ENCODE assay signal across 8 cellular contexts in the genomic region with DNA sequence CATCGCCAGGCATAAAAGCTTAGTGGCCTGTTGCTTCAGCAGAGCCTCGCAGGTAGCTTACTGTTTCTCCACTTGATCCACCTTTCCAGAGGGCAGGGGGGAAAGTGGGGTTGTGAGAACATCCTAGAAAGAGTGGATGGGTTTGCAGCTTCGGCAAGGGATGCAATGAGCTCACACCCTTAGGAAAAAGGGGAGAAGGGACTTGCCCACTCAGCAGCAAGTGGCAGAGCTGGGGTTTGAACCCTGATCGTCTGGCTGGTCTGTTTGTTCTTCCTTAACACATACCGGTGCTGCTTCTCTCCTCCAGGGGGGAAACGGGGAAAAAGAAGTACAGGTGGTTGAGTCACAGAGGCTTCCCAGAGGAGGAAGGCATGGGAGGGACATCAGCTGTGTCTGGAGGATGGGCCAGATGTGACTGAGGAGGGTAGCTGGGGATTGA. TPM values are rescaled to one million over a fixed set of nuclear protein-coding genes. Genes with fewer than 3 reads are reported as not detected.
DNase-seq lines count a peak whose midpoint lies in the region; ATAC-seq, FAIRE-seq and TF ChIP-seq lines count a peak whose summit lies in the region.

No MANE protein-coding gene starts in this region.

- no peak for ATAC-seq in HG03378 (IDR thresholded peaks at IDR 0.05; ENCODE audit: unreplicated experiment)
- no peak for ATAC-seq in HG03342 (IDR thresholded peaks at IDR 0.05; ENCODE audit: unreplicated experiment)

- H3K4me2 ChIP-seq in trophoblast cell (ENCODE audit: low read length) = peak overlapping the region; percentile 70

- peaks cover 2% of the 10 kb centered on the region for H3K79me2 ChIP-seq in trophoblast cell (ENCODE audit: control insufficient read depth, insufficient read depth, low read length, poor library complexity)

- H3K79me1 ChIP-seq in trophoblast cell (ENCODE audit: low read length) = peaks cover 2% of the 10 kb centered on the region

- TF ChIP-seq CTCF in RWPE1 (conservative IDR thresholded peaks at IDR 0.05; ENCODE audit: low read depth) (no peak), esophagus squamous epithelium (IDR thresholded peaks at IDR 0.05) (no peak)

- H3K18ac ChIP-seq in trophoblast cell (ENCODE audit: low read length) = no peak overlapping the region

- intact Hi-C loops in esophagus squamous epithelium (cut with DNase I) = no loop called here

- POLR2A ChIA-PET in RWPE1 (lab: Yijun Ruan, JAX; ENCODE audit: low non-redundant PET) = no interaction called here

- WGBS in esophagus squamous epithelium, 2 donors = 0 to 5% methylated on average over 2 to 5 of the region's 6 CpGs
- no CpG with 5 or more reads among the region's 6 CpGs for WGBS in trophoblast cell (ENCODE audit: extremely low coverage, insufficient coverage, insufficient read length)

- H4K91ac ChIP-seq in trophoblast cell (ENCODE audit: low read depth, low read length) = no peak overlapping the region

- peak overlapping the region; percentile 56 to 88 (median 68) for H3K4me3 ChIP-seq in esophagus squamous epithelium
- no peak overlapping the region for H3K4me3 ChIP-seq in trophoblast cell (ENCODE audit: low read depth, low read length)

- H3K27me3 ChIP-seq in esophagus squamous epithelium = no peaks in the 10 kb centered on the region
- no peaks in the 10 kb centered on the region for H3K27me3 ChIP-seq in trophoblast cell (ENCODE audit: insufficient read depth, low read length)

- H3K4me1 ChIP-seq in esophagus squamous epithelium (peaks cover 32 to 61% (median 35%) of the 10 kb centered on the region in 3 donors), trophoblast cell (ENCODE audit: control insufficient read depth in 1 of 2, insufficient read depth in 2 of 2, low read length in 2 of 2) (peaks cover 4 to 13% of the 10 kb centered on the region in 2 experiments)

- H2AFZ ChIP-seq in trophoblast cell (ENCODE audit: insufficient read depth, low read length, poor library complexity) = no peak overlapping the region

- H3K9me3 ChIP-seq in esophagus squamous epithelium (no peaks in the 10 kb centered on the region), trophoblast cell (ENCODE audit: insufficient read depth, low read depth, low read length) (no peaks in the 10 kb centered on the region)

- TF ChIP-seq POLR2A in H54 (IDR thresholded peaks at IDR 0.05; ENCODE audit: low read depth, low read length) = no peak
- no peak for TF ChIP-seq POLR2A in esophagus squamous epithelium (IDR thresholded peaks at IDR 0.05)

- H3K23ac ChIP-seq in trophoblast cell (ENCODE audit: low read length) = no peak overlapping the region

- H2BK5ac ChIP-seq in trophoblast cell (ENCODE audit: low read depth, low read length, poor library complexity) = no peak overlapping the region

- H3K14ac ChIP-seq in trophoblast cell (ENCODE audit: low read length) = no peak overlapping the region

- H3K27ac ChIP-seq in RWPE1 = peak overlapping the region; percentile 83
- peak overlapping the region; percentile 60 to 91 (median 86) for H3K27ac ChIP-seq in esophagus squamous epithelium
- no peak overlapping the region for H3K27ac ChIP-seq in trophoblast cell (ENCODE audit: low read depth, low read length)

- H4K8ac ChIP-seq in trophoblast cell (ENCODE audit: low read depth, low read length) = no peak overlapping the region

- no peak overlapping the region for H4K12ac ChIP-seq in trophoblast cell (ENCODE audit: low read depth, low read length)

- DNase-seq in H54 (ENCODE audit: insufficient read length, low spot score) = no peak
- peak; percentile 42 for DNase-seq in RWPE1 (ENCODE audit: low spot score)
- no peak for DNase-seq in esophagus squamous epithelium (lab: John Stamatoyannopoulos, UW)
- no peak for DNase-seq in trophoblast cell
- DNase-seq in NCI-H1436 treated with DMSO at 0.1 percent for 48 hours (lab: John Stamatoyannopoulos, UW) = no peak
- DNase-seq in activated CD4-positive, CD25-positive, alpha-beta regulatory T cell treated with anti-CD3 and anti-CD28 coated beads, Interleukin-2, amount 50 U/mL, for 72 hours = no peak

- no peak overlapping the region for H2AK5ac ChIP-seq in trophoblast cell (ENCODE audit: low read length)

- H3K36me3 ChIP-seq in esophagus squamous epithelium = peaks cover 0 to 1% (median 0%) of the 10 kb centered on the region in 3 donors
- H3K36me3 ChIP-seq in trophoblast cell (ENCODE audit: control insufficient read depth in 1 of 2, insufficient read depth in 2 of 2, low read length in 2 of 2) = no peaks in the 10 kb centered on the region

- no peak overlapping the region for H2BK120ac ChIP-seq in trophoblast cell (ENCODE audit: insufficient read depth, low read length, poor library complexity)

- no peak overlapping the region for H3K9ac ChIP-seq in trophoblast cell (ENCODE audit: low read length)

- CTCF ChIA-PET in RWPE1 (lab: Yijun Ruan, JAX) = interaction anchor here (1.0 kb wide), 1 partner anchor 9 kb away, joined by 3 read pairs; no protein-coding TSS in a partner anchor

- peak; percentile 23 for FAIRE-seq in H54 (lab: Jason Lieb, UNC)

- H2BK12ac ChIP-seq in trophoblast cell (ENCODE audit: low read length) = no peak overlapping the region

- H3K4ac ChIP-seq in trophoblast cell (ENCODE audit: low read depth, low read length) = no peak overlapping the region

RNA-seq across cellular contexts. Expression of gene TMEM201, which starts 1.0 kb away (rescaled TPM):
- total RNA-seq in esophagus squamous epithelium = 10 to 100 TPM in 1 of 4 donors, 1 to 10 TPM in 3; 5.0 to 10.3 (median 8.7) TPM
- 13.3 and 13.4 TPM in 2 replicates for polyA plus RNA-seq in trophoblast cell (2013)

RNA-seq across cellular contexts. Expression of gene SLC25A33, which starts 50.5 kb away (rescaled TPM):
- 1 to 10 TPM; 4.2 to 7.2 (median 5.7) TPM for total RNA-seq in esophagus squamous epithelium
- polyA plus RNA-seq in trophoblast cell (2013) = 4.8 and 5.0 TPM in 2 replicates
